ENCODE assay signal across 8 cellular contexts in genomic region chr17:17972126-17972951, GRCh38. TPM values are rescaled to one million over a fixed set of nuclear protein-coding genes. Genes with fewer than 3 reads are reported as not detected.
DNase-seq lines count a peak whose midpoint lies in the region; ATAC-seq and TF ChIP-seq lines count a peak whose summit lies in the region.

TSS of gene DRC3 (plus strand) at chr17:17972862. CDS start at chr17:17977599, 4,737 bp downstream.
TSS of gene TOM1L2 (minus strand) at chr17:17972400. CDS start at chr17:17972313, 87 bp downstream.

- H3K36me3 Mint-ChIP-seq in HFFc6 (ENCODE audit: low read depth) = no peaks in the 10 kb centered on the region
- peaks cover 2% of the 10 kb centered on the region for H3K36me3 Mint-ChIP-seq in activated naive CD4-positive, alpha-beta T cell treated with anti-CD3 and anti-CD28 coated beads, Interleukin-2, amount 10 ng/mL, durations not matched to agents 7 days and 5 days

- H3K18ac ChIP-seq in neuronal stem cell (ENCODE audit: low read length) = peak within 1 kb of the TSS; percentile 49

- H3K9me3 ChIP-seq in gastroesophageal sphincter = no peaks in the 10 kb centered on the region
- no peaks in the 10 kb centered on the region for H3K9me3 ChIP-seq in neuronal stem cell (replicated peaks in 1 of 2; ENCODE audit: control insufficient read depth in 2 of 2, insufficient read depth in 1 of 2, low read depth in 1 of 2, low read length in 2 of 2)
- H3K9me3 ChIP-seq in subcutaneous abdominal adipose tissue (ENCODE audit: control insufficient read depth in 5 of 5, low read length in 5 of 5) = no peaks in the 10 kb centered on the region

- H3K79me1 ChIP-seq in neuronal stem cell (ENCODE audit: low read depth, low read length) = peaks cover 4% of the 10 kb centered on the region

- no peak within 1 kb of the TSS for H2BK15ac ChIP-seq in neuronal stem cell (ENCODE audit: low read length)

- H2BK5ac ChIP-seq in neuronal stem cell (ENCODE audit: low read length) = peak within 1 kb of the TSS; percentile 71

- H4K91ac ChIP-seq in neuronal stem cell (ENCODE audit: low read depth, low read length, poor library complexity) = no peak within 1 kb of the TSS

- H2BK120ac ChIP-seq in neuronal stem cell (ENCODE audit: low read depth, low read length) = no peak within 1 kb of the TSS

- no peaks in the 10 kb centered on the region for H3K36me3 ChIP-seq in gastroesophageal sphincter
- H3K36me3 ChIP-seq in neuronal stem cell (replicated peaks in 1 of 2; ENCODE audit: control insufficient read depth in 2 of 2, insufficient read depth in 2 of 2, low read length in 2 of 2) = no peaks in the 10 kb centered on the region
- H3K36me3 ChIP-seq in subcutaneous abdominal adipose tissue (ENCODE audit: control insufficient read depth in 5 of 5, insufficient read depth in 5 of 5, low read length in 5 of 5) = no peaks in the 10 kb centered on the region

- peak within 1 kb of the TSS; percentile 90 for H2AFZ ChIP-seq in neuronal stem cell (ENCODE audit: low read length)

- TF ChIP-seq CTCF in HFFc6 (IDR thresholded peaks at IDR 0.05) (peak; percentile 45), gastroesophageal sphincter (IDR thresholded peaks at IDR 0.05) (peak in 3 of 4 experiments; percentile 25 to 43 (median 26))

- peak within 1 kb of the TSS; percentile 95 for H3K4me3 Mint-ChIP-seq in HFFc6
- peak within 1 kb of the TSS; percentile 97 for H3K4me3 Mint-ChIP-seq in activated naive CD4-positive, alpha-beta T cell treated with anti-CD3 and anti-CD28 coated beads, Interleukin-2, amount 10 ng/mL, durations not matched to agents 7 days and 5 days

- peak within 1 kb of the TSS; percentile 14 for H3K14ac ChIP-seq in neuronal stem cell (ENCODE audit: low read length)

- no peak within 1 kb of the TSS for H2BK12ac ChIP-seq in neuronal stem cell (ENCODE audit: low read length)

- H3K4me2 ChIP-seq in neuronal stem cell (ENCODE audit: insufficient read depth, low read length, poor library complexity, severe bottlenecking) = peak within 1 kb of the TSS; percentile 92

- no peaks in the 10 kb centered on the region for H3K9me3 Mint-ChIP-seq in HFFc6
- H3K9me3 Mint-ChIP-seq in activated naive CD4-positive, alpha-beta T cell treated with anti-CD3 and anti-CD28 coated beads, Interleukin-2, amount 10 ng/mL, durations not matched to agents 7 days and 5 days = no peaks in the 10 kb centered on the region

- no peak within 1 kb of the TSS for H3K4ac ChIP-seq in neuronal stem cell (ENCODE audit: low read length)

- CTCF ChIA-PET in activated naive CD4-positive, alpha-beta T cell treated with anti-CD3 and anti-CD28 coated beads, Interleukin-2, amount 10 ng/mL, durations not matched to agents 7 days and 5 days (lab: Charles Lee) = interaction anchor here (0.5 to 3.1 kb wide), 8 partner anchors 11 to 804 kb away, joined by 3 to 9 read pairs (median 4); no protein-coding TSS in a partner anchor

- H2AK5ac ChIP-seq in neuronal stem cell (ENCODE audit: low read depth, low read length) = peak within 1 kb of the TSS; percentile 94

- H3K4me3 ChIP-seq in gastroesophageal sphincter (peak within 1 kb of the TSS; percentile 64 to 75), neuronal stem cell (ENCODE audit: low read length in 2 of 2) (peak within 1 kb of the TSS; percentile 64 to 89), subcutaneous abdominal adipose tissue (ENCODE audit: low read depth in 1 of 5, low read length in 5 of 5) (peak within 1 kb of the TSS; percentile 61 to 87 (median 78))

- TF ChIP-seq POLR2A in gastroesophageal sphincter (IDR thresholded peaks at IDR 0.05) = peak; percentile 78 to 81

- H3K27me3 Mint-ChIP-seq in HFFc6 (ENCODE audit: insufficient read depth) = no peaks in the 10 kb centered on the region
- peaks cover 7% of the 10 kb centered on the region for H3K27me3 Mint-ChIP-seq in activated naive CD4-positive, alpha-beta T cell treated with anti-CD3 and anti-CD28 coated beads, Interleukin-2, amount 10 ng/mL, durations not matched to agents 7 days and 5 days

- H3K27ac ChIP-seq in gastroesophageal sphincter (peak within 1 kb of the TSS; percentile 84 to 98 (median 94)), neuronal stem cell (replicated peaks; ENCODE audit: low read length) (no peak within 1 kb of the TSS), subcutaneous abdominal adipose tissue (ENCODE audit: low read depth, low read length) (peak within 1 kb of the TSS; percentile 93)

- no peaks in the 10 kb centered on the region for H3K27me3 ChIP-seq in gastroesophageal sphincter
- H3K27me3 ChIP-seq in neuronal stem cell (ENCODE audit: control insufficient read depth in 3 of 3, insufficient read depth in 3 of 3, low read depth in 1 of 3, low read length in 3 of 3) = no peaks in the 10 kb centered on the region
- no peaks in the 10 kb centered on the region for H3K27me3 ChIP-seq in subcutaneous abdominal adipose tissue (ENCODE audit: control insufficient read depth in 5 of 5, insufficient read depth in 4 of 5, low read length in 5 of 5)

- TF ChIP-seq EP300 in gastroesophageal sphincter (IDR thresholded peaks at IDR 0.05) = no peak

- peaks cover 45% of the 10 kb centered on the region for H3K4me1 Mint-ChIP-seq in HFFc6 (ENCODE audit: low read depth)
- peaks cover 44% of the 10 kb centered on the region for H3K4me1 Mint-ChIP-seq in activated naive CD4-positive, alpha-beta T cell treated with anti-CD3 and anti-CD28 coated beads, Interleukin-2, amount 10 ng/mL, durations not matched to agents 7 days and 5 days

- H3K23ac ChIP-seq in neuronal stem cell (ENCODE audit: low read depth, low read length, poor library complexity) = peak within 1 kb of the TSS; percentile 81

- DNase-seq in GM04504 (ENCODE audit: low read depth) (peak; percentile 100), HFFc6 (peak; percentile 100), NAMALWA (ENCODE audit: low spot score) (peak; percentile 99), SK-MEL-5 (ENCODE audit: low read depth, low spot score) (peak; percentile 100), neuronal stem cell (ENCODE audit: low spot score) (peak; percentile 100)
- peak; percentile 100 for DNase-seq in activated naive CD4-positive, alpha-beta T cell treated with anti-CD3 and anti-CD28 coated beads, Interleukin-2, amount 10 ng/mL, durations not matched to agents 7 days and 5 days

- ATAC-seq in gastroesophageal sphincter = peak; percentile 98

- peak within 1 kb of the TSS; percentile 95 for H3K27ac Mint-ChIP-seq in HFFc6
- peak within 1 kb of the TSS; percentile 95 for H3K27ac Mint-ChIP-seq in activated naive CD4-positive, alpha-beta T cell treated with anti-CD3 and anti-CD28 coated beads, Interleukin-2, amount 10 ng/mL, durations not matched to agents 7 days and 5 days

- peak within 1 kb of the TSS; percentile 91 for H3K9ac ChIP-seq in neuronal stem cell (ENCODE audit: low read depth, low read length, poor library complexity)
- peak within 1 kb of the TSS; percentile 72 to 89 (median 81) for H3K9ac ChIP-seq in subcutaneous abdominal adipose tissue (ENCODE audit: low read length in 5 of 5)

- peak within 1 kb of the TSS; percentile 27 for H4K8ac ChIP-seq in neuronal stem cell (ENCODE audit: low read depth, low read length)

- WGBS in gastroesophageal sphincter (ENCODE audit: low coverage in 1 of 2), 2 donors = 0% methylated on average over 13 of the region's 59 CpGs; no CpG with 5 or more reads in 1 of the 2 donors
- WGBS in neuronal stem cell (ENCODE audit: extremely low coverage in 2 of 2, insufficient read length in 2 of 2, insufficient replicate concordance in 1 of 2), 2 donors = no CpG with 5 or more reads among the region's 59 CpGs

- in situ Hi-C loops in SK-MEL-5 (cut with HindIII; ENCODE audit: low pct_unique_long_range_greater_than_20kb, low sequenced_read_pairs) = no loop called here

- H3K4me1 ChIP-seq in gastroesophageal sphincter (peaks cover 2 to 53% (median 13%) of the 10 kb centered on the region in 3 donors), neuronal stem cell (ENCODE audit: control insufficient read depth in 2 of 2, insufficient read depth in 1 of 2, low read depth in 1 of 2, low read length in 2 of 2) (peaks cover 9 to 13% of the 10 kb centered on the region in 2 donors), subcutaneous abdominal adipose tissue (ENCODE audit: control insufficient read depth in 5 of 5, insufficient read depth in 5 of 5, low read length in 5 of 5) (peaks cover 8 to 23% (median 17%) of the 10 kb centered on the region in 5 donors)

RNA-seq across cellular contexts. Expression of gene DRC3, which starts in this region (rescaled TPM):
- total RNA-seq in HFFc6 (2021; fragmentation: NEBNext Ultra II Directional; extraction: Animal tissue kit (Norgen Biotek cat#: 25700)) = under 1 TPM; 0.37 to 0.73 (median 0.61) TPM
- total RNA-seq in SK-MEL-5 (2014; rRNA removed; shearing (Covaris generic)) = 1.1 and 1.2 TPM in 2 replicates
- 0.06 and 1.1 TPM in 2 replicates for polyA plus RNA-seq in SK-MEL-5 (2015; cell fraction: cytosol; rRNA removed)
- polyA plus RNA-seq in SK-MEL-5 (2015; cell fraction: nucleus; rRNA removed) = 4.1 and 4.3 TPM in 2 replicates
- total RNA-seq in gastroesophageal sphincter = 1 to 10 TPM; 1.1 to 3.5 (median 1.7) TPM
- 1.1 TPM for polyA plus RNA-seq in neuronal stem cell (2013, experiment 1 of 2)
- polyA plus RNA-seq in neuronal stem cell (2013, experiment 2 of 2) = 0.62 TPM

RNA-seq across cellular contexts. Expression of gene TOM1L2, which starts in this region (rescaled TPM):
- total RNA-seq in HFFc6 (2021; fragmentation: NEBNext Ultra II Directional; extraction: Animal tissue kit (Norgen Biotek cat#: 25700)) = 100 to 1,000 TPM in 4 of 6 experiments, 10 to 100 TPM in 2; 92.1 to 144 (median 101) TPM
- total RNA-seq in SK-MEL-5 (2014; rRNA removed; shearing (Covaris generic)) = 7.7 and 9.7 TPM in 2 replicates
- polyA plus RNA-seq in SK-MEL-5 (2015; cell fraction: cytosol; rRNA removed) = 18.9 and 24.6 TPM in 2 replicates
- 31.8 and 45.8 TPM in 2 replicates for polyA plus RNA-seq in SK-MEL-5 (2015; cell fraction: nucleus; rRNA removed)
- total RNA-seq in gastroesophageal sphincter = 10 to 100 TPM; 49.6 to 88.9 (median 74.8) TPM
- polyA plus RNA-seq in neuronal stem cell (2013, experiment 1 of 2) = 11.3 TPM
- polyA plus RNA-seq in neuronal stem cell (2013, experiment 2 of 2) = 12.2 TPM
